16 cellular contexts compared by ENCODE assay signal in genomic region chr4:12203945-12204344, GRCh38.
A peak's percentile ranks its signal among the peaks of the same experiment; 100 is the strongest.
DNase-seq lines count a peak whose midpoint lies in the region; ATAC-seq and TF ChIP-seq lines count a peak whose summit lies in the region.
"Had no signal": no experiment of that assay in that cellular context is flagged by ENCODE, and none has a peak within 500 bp of the region (broad histone marks: within the 10 kb centered on the region; RNA-seq: fewer than 3 reads in every experiment).

No MANE protein-coding gene starts in this region.

- H3K27me3 Mint-ChIP-seq in stimulated activated naive CD8-positive, alpha-beta T cell treated with anti-CD3 and anti-CD28 coated beads, Interleukin-15, amount 100 ng/mL, for 72 hours: no peaks in the 10 kb centered on the region
- H3K27me3 Mint-ChIP-seq: B cell; CD4-positive, CD25-positive, alpha-beta regulatory T cell had no signal

- TF ChIP-seq CTCF in fibroblast of the aortic adventitia (IDR thresholded peaks at IDR 0.05; ENCODE audit: insufficient read depth, low read length): no peak

- no peak for ATAC-seq in HG03095 (IDR thresholded peaks at IDR 0.05; ENCODE audit: unreplicated experiment)
- no peak for ATAC-seq in stimulated activated naive CD8-positive, alpha-beta T cell treated with anti-CD3 and anti-CD28 coated beads, Interleukin-15, amount 100 ng/mL, for 72 hours
- ATAC-seq: GM23338 had no signal

- H3K4me3 Mint-ChIP-seq in stimulated activated naive CD8-positive, alpha-beta T cell treated with anti-CD3 and anti-CD28 coated beads, Interleukin-15, amount 100 ng/mL, for 72 hours: no peak overlapping the region
- H3K4me3 Mint-ChIP-seq: B cell; CD4-positive, CD25-positive, alpha-beta regulatory T cell; CD8-positive, alpha-beta memory T cell; GM23338 had no signal

- DNase-seq in HT1080 (ENCODE audit: low read depth) (peak; percentile 13), OCI-M1 (lab: John Stamatoyannopoulos, UW) (peak; percentile 53), fibroblast of the aortic adventitia (ENCODE audit: low read depth) (peak; percentile 38), CD1c-positive myeloid dendritic cell (ENCODE audit: extremely low spot score) (no peak)
- no peak for DNase-seq in stimulated activated naive CD8-positive, alpha-beta T cell treated with anti-CD3 and anti-CD28 coated beads, Interleukin-15, amount 100 ng/mL, for 72 hours
- DNase-seq: Caco-2; CD4-positive, CD25-positive, alpha-beta regulatory T cell; CD8-positive, alpha-beta memory T cell; DMS79; GDM1; HCEC 1CT; KBM-7 had no signal

- no peak overlapping the region for H3K4me3 ChIP-seq in fibroblast of the aortic adventitia (ENCODE audit: low read depth, low read length)
- H3K4me3 ChIP-seq: BLaER1 treated with 17β-estradiol and CSF1 and Interleukin-3, amounts not matched to agents 10 nM and 100 nM; GM23338 had no signal

- no peak overlapping the region for H3K27ac Mint-ChIP-seq in stimulated activated naive CD8-positive, alpha-beta T cell treated with anti-CD3 and anti-CD28 coated beads, Interleukin-15, amount 100 ng/mL, for 72 hours
- H3K27ac Mint-ChIP-seq: B cell; CD4-positive, CD25-positive, alpha-beta regulatory T cell; CD8-positive, alpha-beta memory T cell; GM23338 had no signal

- H3K9me3 Mint-ChIP-seq in stimulated activated naive CD8-positive, alpha-beta T cell treated with anti-CD3 and anti-CD28 coated beads, Interleukin-15, amount 100 ng/mL, for 72 hours: peaks cover 7 to 9% of the 10 kb centered on the region in 2 donors
- H3K9me3 Mint-ChIP-seq: GM23338 had no signal

- H3K4me1 Mint-ChIP-seq in stimulated activated naive CD8-positive, alpha-beta T cell treated with anti-CD3 and anti-CD28 coated beads, Interleukin-15, amount 100 ng/mL, for 72 hours: no peaks in the 10 kb centered on the region
- H3K4me1 Mint-ChIP-seq: B cell; CD4-positive, CD25-positive, alpha-beta regulatory T cell; CD8-positive, alpha-beta memory T cell had no signal

Comparison
In these comparisons a context has a peak if more than half of its experiments do, and no peak if none do; other contexts are left out.
1. DNase-seq: peak in HT1080 (single experiment), OCI-M1 (single experiment) and fibroblast of the aortic adventitia (single experiment); none in stimulated activated naive CD8-positive, alpha-beta T cell treated with anti-CD3 and anti-CD28 coated beads, Interleukin-15, amount 100 ng/mL, for 72 hours (0 of 2) and CD1c-positive myeloid dendritic cell (single experiment).